10 cellular contexts compared by ENCODE assay signal in the genomic region with DNA sequence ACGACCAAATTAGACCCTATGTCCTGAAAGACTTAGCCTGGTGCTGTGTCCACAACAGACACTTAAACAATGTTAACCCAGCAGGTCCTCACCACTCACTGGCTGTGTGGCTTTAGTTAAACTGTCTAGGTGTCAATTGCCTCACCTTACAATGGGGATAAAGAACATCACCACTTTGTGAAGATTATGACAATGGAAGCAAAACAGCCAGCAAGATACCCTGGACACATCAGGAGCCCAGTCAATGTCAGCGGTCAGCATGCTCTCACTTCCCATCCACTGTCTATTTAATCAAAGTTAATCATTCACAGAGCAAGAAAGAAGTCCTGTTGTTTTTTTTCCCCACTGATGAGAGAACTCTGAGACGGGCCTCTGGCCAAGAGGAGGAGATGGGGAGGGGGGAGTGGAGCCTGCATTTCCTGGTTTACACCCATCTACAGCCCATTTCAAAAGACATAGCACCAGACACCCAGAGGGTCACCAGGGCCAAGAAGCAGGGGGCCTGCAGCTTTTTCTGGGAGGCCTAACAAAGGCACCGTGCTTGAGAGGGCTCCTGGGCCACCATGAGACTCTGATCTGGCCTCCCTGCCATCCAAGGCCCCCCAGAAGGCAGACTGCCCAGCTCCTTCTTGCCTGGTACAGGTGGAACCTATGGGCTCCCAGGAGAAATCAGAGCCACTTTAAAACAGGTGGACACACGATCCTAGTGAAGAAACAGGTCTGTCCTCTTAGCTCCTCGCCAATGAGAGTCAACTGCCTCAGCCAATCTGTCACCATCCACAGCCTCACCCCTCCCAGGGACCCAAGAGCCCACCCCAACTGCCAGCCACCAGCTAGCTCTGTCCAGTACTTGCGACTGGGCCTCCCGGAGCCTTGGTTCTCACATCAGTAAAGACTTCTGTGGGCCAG. TPM values are rescaled to one million over a fixed set of nuclear protein-coding genes. Genes with fewer than 3 reads are reported as not detected.
DNase-seq lines count a peak whose midpoint lies in the region; ATAC-seq, FAIRE-seq and TF ChIP-seq lines count a peak whose summit lies in the region.
"Had no signal": no experiment of that assay in that cellular context is flagged by ENCODE, and none has a peak within 500 bp of the region (broad histone marks: within the 10 kb centered on the region; RNA-seq: fewer than 3 reads in every experiment).

No MANE protein-coding gene starts in this region.

- H3K4me3 ChIP-seq in colonic mucosa (no peak overlapping the region), mesendoderm (ENCODE audit: low read length) (no peak overlapping the region)

- H2AK5ac ChIP-seq in mesendoderm (ENCODE audit: low read length) = no peak overlapping the region

- H3K4ac ChIP-seq in mesendoderm (ENCODE audit: low read depth, low read length) = peak overlapping the region; percentile 28

- H3K4me1 ChIP-seq in colonic mucosa (peaks cover 26% of the 10 kb centered on the region), mesendoderm (ENCODE audit: control insufficient read depth, low read depth, low read length) (peaks cover 52% of the 10 kb centered on the region)

- no CpG with 5 or more reads among the region's 8 CpGs for WGBS in mesendoderm (ENCODE audit: extremely low coverage, insufficient coverage, low lambda C conversion rate)

- H3K9me3 Mint-ChIP-seq in activated naive CD4-positive, alpha-beta T cell treated with anti-CD3 and anti-CD28 coated beads, Interleukin-2, amount 50 U/mL, for 72 hours = no peaks in the 10 kb centered on the region
- H3K9me3 Mint-ChIP-seq: central memory CD8-positive, alpha-beta T cell had no signal

- H3K36me3 ChIP-seq in colonic mucosa = no peaks in the 10 kb centered on the region
- no peaks in the 10 kb centered on the region for H3K36me3 ChIP-seq in mesendoderm (ENCODE audit: control insufficient read depth, insufficient read depth, low read length)

- no peaks in the 10 kb centered on the region for H3K9me3 ChIP-seq in colonic mucosa

- DNase-seq in activated naive CD4-positive, alpha-beta T cell treated with anti-CD3 and anti-CD28 coated beads, Interleukin-2, amount 50 U/mL, for 72 hours (ENCODE audit: low spot score in 2 of 2) = no peak
- DNase-seq in activated naive CD4-positive, alpha-beta T cell treated with anti-CD3 and anti-CD28 coated beads, Interleukin-2, amount 50 U/mL, for 16 hours = no peak
- DNase-seq in colonic mucosa (peak; percentile 83), mesendoderm (peak; percentile 72), urothelium cell line (ENCODE audit: low spot score) (no peak), retina (no peak), T-helper 9 cell (no peak)
- DNase-seq: SIG-M5 had no signal

- peak; percentile 81 for FAIRE-seq in urothelium cell line (lab: Jason Lieb, UNC)

- no peak overlapping the region for H3K4me2 ChIP-seq in mesendoderm (ENCODE audit: low read length)

- intact Hi-C loops in colonic mucosa (cut with DNase I) = loop anchor here (2.0 kb wide), 1 partner anchor 40 kb away; the partner anchor contains the start of gene ACTN1

- peaks cover 0 to 4% of the 10 kb centered on the region in 2 donors for H3K36me3 Mint-ChIP-seq in activated naive CD4-positive, alpha-beta T cell treated with anti-CD3 and anti-CD28 coated beads, Interleukin-2, amount 50 U/mL, for 72 hours

- H3K79me1 ChIP-seq in mesendoderm (ENCODE audit: low read length) = peaks cover 24% of the 10 kb centered on the region

- no peak overlapping the region for H4K8ac ChIP-seq in mesendoderm (ENCODE audit: low read depth, low read length)

- H2BK15ac ChIP-seq in mesendoderm (replicated peaks; ENCODE audit: low read depth) = no peak overlapping the region

- ATAC-seq in activated naive CD4-positive, alpha-beta T cell treated with anti-CD3 and anti-CD28 coated beads, Interleukin-2, amount 50 U/mL, for 72 hours = no peak
- no peak for ATAC-seq in HG03442 (IDR thresholded peaks at IDR 0.05; ENCODE audit: unreplicated experiment)

- peak overlapping the region; percentile 88 for H3K27ac ChIP-seq in colonic mucosa
- peak overlapping the region; percentile 92 for H3K27ac ChIP-seq in mesendoderm (ENCODE audit: low read depth, low read length)

- peak overlapping the region; percentile 29 for H2BK5ac ChIP-seq in mesendoderm (ENCODE audit: low read length)

- H3K27me3 ChIP-seq in colonic mucosa (no peaks in the 10 kb centered on the region), mesendoderm (ENCODE audit: insufficient read depth, low read length, poor library complexity) (no peaks in the 10 kb centered on the region)

- peaks cover 82% of the 10 kb centered on the region for H3K79me2 ChIP-seq in mesendoderm (ENCODE audit: control insufficient read depth, insufficient read depth, low read length)

- H3K18ac ChIP-seq in mesendoderm (ENCODE audit: low read length) = peak overlapping the region; percentile 77

- H3K56ac ChIP-seq in mesendoderm (ENCODE audit: low read length) = peak overlapping the region; percentile 58

- H3K9ac ChIP-seq in colonic mucosa (ENCODE audit: low read depth in 2 of 2, low read length in 2 of 2) = peak overlapping the region; percentile 41 to 87
- peak overlapping the region; percentile 0 for H3K9ac ChIP-seq in mesendoderm (ENCODE audit: low read length)

- no peak overlapping the region for H3K23ac ChIP-seq in mesendoderm (ENCODE audit: low read length)

- peak overlapping the region; percentile 63 for H2BK120ac ChIP-seq in mesendoderm (ENCODE audit: low read depth, low read length)

- peak overlapping the region; percentile 44 to 72 for H3K27ac Mint-ChIP-seq in activated naive CD4-positive, alpha-beta T cell treated with anti-CD3 and anti-CD28 coated beads, Interleukin-2, amount 50 U/mL, for 72 hours

- no peak for TF ChIP-seq CTCF in colonic mucosa (IDR thresholded peaks at IDR 0.05)

- H4K5ac ChIP-seq in mesendoderm (ENCODE audit: low read length) = no peak overlapping the region

RNA-seq across cellular contexts. Expression of gene ACTN1, which starts 40.3 kb away (rescaled TPM):
- total RNA-seq in activated naive CD4-positive, alpha-beta T cell treated with anti-CD3 and anti-CD28 coated beads, Interleukin-2, amount 50 U/mL, for 72 hours = 100 to 1,000 TPM; 106 to 120 TPM
- total RNA-seq in colonic mucosa = 100 to 1,000 TPM; 106 to 185 TPM
- polyA plus RNA-seq in mesendoderm (2013, experiment 1 of 2) = 242 TPM
- 251 TPM for polyA plus RNA-seq in mesendoderm (2013, experiment 2 of 2)

Comparison
In these comparisons a context has a peak if more than half of its experiments do, and no peak if none do; other contexts are left out.
1. DNase-seq: peak in colonic mucosa (single experiment) and mesendoderm (single experiment); none in activated naive CD4-positive, alpha-beta T cell treated with anti-CD3 and anti-CD28 coated beads, Interleukin-2, amount 50 U/mL, for 72 hours (0 of 2), activated naive CD4-positive, alpha-beta T cell treated with anti-CD3 and anti-CD28 coated beads, Interleukin-2, amount 50 U/mL, for 16 hours (single experiment), urothelium cell line (single experiment), retina (single experiment) and T-helper 9 cell (single experiment).